ENCODE assay signal across 3 cellular contexts in the genomic region with DNA sequence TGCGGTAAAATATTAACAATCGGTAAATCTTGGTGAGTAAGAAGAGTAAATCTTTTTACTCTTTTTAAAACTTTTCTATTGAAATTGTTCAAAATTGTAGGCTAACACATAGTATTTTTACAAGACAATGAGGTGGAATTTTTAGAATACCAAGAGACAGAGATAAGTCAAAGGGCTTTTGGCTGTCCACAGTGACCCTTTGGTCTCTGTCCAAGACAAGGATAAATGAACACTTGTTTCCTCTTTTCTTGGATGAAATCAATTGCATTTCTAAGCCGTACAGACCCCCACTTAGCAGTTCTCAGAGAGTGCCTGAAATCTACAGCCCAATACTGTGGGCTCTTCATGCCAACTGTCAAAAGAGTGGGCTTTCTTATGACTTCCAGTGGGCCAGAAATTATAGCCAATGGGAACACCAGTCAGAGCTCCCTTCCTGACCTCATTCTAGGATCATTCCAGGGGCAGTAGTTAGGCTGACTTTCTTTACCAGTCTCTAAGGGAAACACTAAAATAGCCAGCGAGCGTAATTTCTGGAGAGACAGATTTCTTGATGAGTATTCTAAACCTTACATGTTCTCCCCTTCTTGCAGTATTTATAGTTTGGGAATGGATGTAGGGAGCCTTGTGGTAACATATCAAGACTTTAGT.
TF ChIP-seq lines count a peak whose summit lies in the region.

No MANE protein-coding gene starts in this region.

TF ChIP-seq in A549, 52 proteins besides CTCF, POLR2A, EP300 and RAD21:
- TF ChIP-seq, protein P1, sequence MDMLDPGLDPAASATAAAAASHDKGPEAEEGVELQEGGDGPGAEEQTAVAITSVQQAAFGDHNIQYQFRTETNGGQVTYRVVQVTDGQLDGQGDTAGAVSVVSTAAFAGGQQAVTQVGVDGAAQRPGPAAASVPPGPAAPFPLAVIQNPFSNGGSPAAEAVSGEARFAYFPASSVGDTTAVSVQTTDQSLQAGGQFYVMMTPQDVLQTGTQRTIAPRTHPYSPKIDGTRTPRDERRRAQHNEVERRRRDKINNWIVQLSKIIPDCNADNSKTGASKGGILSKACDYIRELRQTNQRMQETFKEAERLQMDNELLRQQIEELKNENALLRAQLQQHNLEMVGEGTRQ (IDR thresholded peaks at IDR 0.05), result no peak
- no peak for TF ChIP-seq RARB (CRISPR knock-in tag; IDR thresholded peaks at IDR 0.05)
- no peak for TF ChIP-seq MAFK (IDR thresholded peaks at IDR 0.05; ENCODE audit: partially characterized antibody)
- TF ChIP-seq HOXB5 (CRISPR knock-in tag; IDR thresholded peaks at IDR 0.05), result no peak
- TF ChIP-seq SMC3 (IDR thresholded peaks at IDR 0.05), result no peak

TF ChIP-seq in GM23338, 12 proteins besides CTCF, POLR2A, EP300 and RAD21 (continues in another document):
- TF ChIP-seq POLR2AphosphoS5 (IDR thresholded peaks at IDR 0.05; ENCODE audit: low read depth), result no peak
- TF ChIP-seq JUNB (IDR thresholded peaks at IDR 0.05; ENCODE audit: unreplicated experiment), result no peak
- no peak for TF ChIP-seq CREB1 (CRISPR knock-in tag; IDR thresholded peaks at IDR 0.05; ENCODE audit: low read depth)
- no peak for TF ChIP-seq NANOG (IDR thresholded peaks at IDR 0.05; ENCODE audit: borderline replicate concordance)
- no peak for TF ChIP-seq ZNF114 (CRISPR knock-in tag; IDR thresholded peaks at IDR 0.05)
- TF ChIP-seq, protein P2, sequence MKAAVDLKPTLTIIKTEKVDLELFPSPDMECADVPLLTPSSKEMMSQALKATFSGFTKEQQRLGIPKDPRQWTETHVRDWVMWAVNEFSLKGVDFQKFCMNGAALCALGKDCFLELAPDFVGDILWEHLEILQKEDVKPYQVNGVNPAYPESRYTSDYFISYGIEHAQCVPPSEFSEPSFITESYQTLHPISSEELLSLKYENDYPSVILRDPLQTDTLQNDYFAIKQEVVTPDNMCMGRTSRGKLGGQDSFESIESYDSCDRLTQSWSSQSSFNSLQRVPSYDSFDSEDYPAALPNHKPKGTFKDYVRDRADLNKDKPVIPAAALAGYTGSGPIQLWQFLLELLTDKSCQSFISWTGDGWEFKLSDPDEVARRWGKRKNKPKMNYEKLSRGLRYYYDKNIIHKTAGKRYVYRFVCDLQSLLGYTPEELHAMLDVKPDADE (IDR thresholded peaks at IDR 0.05), result no peak
- TF ChIP-seq EZH2 (IDR thresholded peaks at IDR 0.05; ENCODE audit: low read depth, unreplicated experiment), result no peak
- no peak for TF ChIP-seq ZNF331 (CRISPR knock-in tag; IDR thresholded peaks at IDR 0.05; ENCODE audit: low read depth)
- TF ChIP-seq EZH2phosphoT487 (IDR thresholded peaks at IDR 0.05; ENCODE audit: unreplicated experiment), result no peak
- TF ChIP-seq STAT1 (IDR thresholded peaks at IDR 0.05; ENCODE audit: unreplicated experiment), result no peak
- TF ChIP-seq, protein P3, sequence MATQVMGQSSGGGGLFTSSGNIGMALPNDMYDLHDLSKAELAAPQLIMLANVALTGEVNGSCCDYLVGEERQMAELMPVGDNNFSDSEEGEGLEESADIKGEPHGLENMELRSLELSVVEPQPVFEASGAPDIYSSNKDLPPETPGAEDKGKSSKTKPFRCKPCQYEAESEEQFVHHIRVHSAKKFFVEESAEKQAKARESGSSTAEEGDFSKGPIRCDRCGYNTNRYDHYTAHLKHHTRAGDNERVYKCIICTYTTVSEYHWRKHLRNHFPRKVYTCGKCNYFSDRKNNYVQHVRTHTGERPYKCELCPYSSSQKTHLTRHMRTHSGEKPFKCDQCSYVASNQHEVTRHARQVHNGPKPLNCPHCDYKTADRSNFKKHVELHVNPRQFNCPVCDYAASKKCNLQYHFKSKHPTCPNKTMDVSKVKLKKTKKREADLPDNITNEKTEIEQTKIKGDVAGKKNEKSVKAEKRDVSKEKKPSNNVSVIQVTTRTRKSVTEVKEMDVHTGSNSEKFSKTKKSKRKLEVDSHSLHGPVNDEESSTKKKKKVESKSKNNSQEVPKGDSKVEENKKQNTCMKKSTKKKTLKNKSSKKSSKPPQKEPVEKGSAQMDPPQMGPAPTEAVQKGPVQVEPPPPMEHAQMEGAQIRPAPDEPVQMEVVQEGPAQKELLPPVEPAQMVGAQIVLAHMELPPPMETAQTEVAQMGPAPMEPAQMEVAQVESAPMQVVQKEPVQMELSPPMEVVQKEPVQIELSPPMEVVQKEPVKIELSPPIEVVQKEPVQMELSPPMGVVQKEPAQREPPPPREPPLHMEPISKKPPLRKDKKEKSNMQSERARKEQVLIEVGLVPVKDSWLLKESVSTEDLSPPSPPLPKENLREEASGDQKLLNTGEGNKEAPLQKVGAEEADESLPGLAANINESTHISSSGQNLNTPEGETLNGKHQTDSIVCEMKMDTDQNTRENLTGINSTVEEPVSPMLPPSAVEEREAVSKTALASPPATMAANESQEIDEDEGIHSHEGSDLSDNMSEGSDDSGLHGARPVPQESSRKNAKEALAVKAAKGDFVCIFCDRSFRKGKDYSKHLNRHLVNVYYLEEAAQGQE (IDR thresholded peaks at IDR 0.05; ENCODE audit: unreplicated experiment), result no peak

TF ChIP-seq in endothelial cell of umbilical vein, 7 proteins besides CTCF, POLR2A, EP300 and RAD21:
- TF ChIP-seq, protein P4, sequence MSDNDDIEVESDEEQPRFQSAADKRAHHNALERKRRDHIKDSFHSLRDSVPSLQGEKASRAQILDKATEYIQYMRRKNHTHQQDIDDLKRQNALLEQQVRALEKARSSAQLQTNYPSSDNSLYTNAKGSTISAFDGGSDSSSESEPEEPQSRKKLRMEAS (IDR thresholded peaks at IDR 0.05; ENCODE audit: insufficient read depth, insufficient read length), result no peak
- TF ChIP-seq GATA2 (IDR thresholded peaks at IDR 0.05; ENCODE audit: insufficient read depth, insufficient read length, low read depth, low read length) (no peak), FOS (IDR thresholded peaks at IDR 0.05; ENCODE audit: borderline replicate concordance, insufficient read depth, low read length) (no peak), POLR2AphosphoS5 (IDR thresholded peaks at IDR 0.05; ENCODE audit: insufficient read depth, low read depth, low read length) (no peak), EZH2 (IDR thresholded peaks at IDR 0.05; ENCODE audit: borderline replicate concordance, low read depth, low read length, severe bottlenecking) (no peak), MYC (IDR thresholded peaks at IDR 0.05; ENCODE audit: low read depth, low read length) (no peak), JUN (IDR thresholded peaks at IDR 0.05; ENCODE audit: borderline replicate concordance, insufficient read depth, insufficient read length, low read depth) (no peak)
